In the genomic region with DNA sequence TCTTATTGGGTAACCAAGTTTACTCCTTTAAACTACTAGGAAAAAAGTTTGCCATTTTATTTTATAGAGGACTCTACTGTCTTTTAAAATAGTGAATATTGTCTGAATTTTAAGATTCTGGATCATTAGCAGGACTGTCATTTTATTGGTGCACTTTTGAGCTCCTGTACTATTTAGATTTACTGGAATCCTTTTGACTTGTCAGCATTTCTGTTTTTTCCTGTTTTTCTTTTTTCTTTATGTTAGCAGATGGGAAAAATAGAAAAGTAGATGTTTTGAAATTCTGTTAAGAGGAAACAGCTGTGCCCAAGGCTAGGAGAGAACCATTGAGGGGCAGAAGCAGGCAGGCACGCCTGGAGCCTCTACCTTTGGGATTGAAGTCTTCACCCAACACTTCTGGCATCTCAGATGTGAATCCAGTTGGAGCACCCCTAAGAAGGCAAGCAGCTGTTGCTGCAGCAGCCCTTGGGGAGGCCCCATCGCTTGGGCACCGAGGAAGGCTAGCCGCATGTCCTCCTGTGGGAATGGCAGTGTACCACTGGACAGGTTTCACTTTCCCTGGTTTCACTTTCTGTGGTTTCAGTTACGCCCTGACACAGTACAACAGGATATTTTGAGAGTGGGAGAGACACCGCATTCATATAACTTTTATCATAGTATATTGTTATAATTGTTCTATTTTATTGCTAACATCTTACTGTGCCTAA, we compare ENCODE assay signal across 10 cellular contexts. TPM values are rescaled to one million over a fixed set of nuclear protein-coding genes. Genes with fewer than 3 reads are reported as not detected.
DNase-seq lines count a peak whose midpoint lies in the region.
"Had no signal": no experiment of that assay in that cellular context is flagged by ENCODE, and none has a peak within 500 bp of the region (broad histone marks: within the 10 kb centered on the region; RNA-seq: fewer than 3 reads in every experiment).

No MANE protein-coding gene starts in this region.

- H3K27ac ChIP-seq in urinary bladder (ENCODE audit: low read depth): no peak overlapping the region
- H3K27ac ChIP-seq: 22Rv1 had no signal

- no peaks in the 10 kb centered on the region for H3K9me3 ChIP-seq in endocrine pancreas (ENCODE audit: control insufficient read depth, low read length)

- whole genome bisulfite sequencing in urinary bladder: 75% methylated on average over 6 of the region's 6 CpGs

- no peaks in the 10 kb centered on the region for H3K36me3 ChIP-seq in endocrine pancreas (ENCODE audit: control insufficient read depth, insufficient read depth, low read length)
- H3K36me3 ChIP-seq in urinary bladder (ENCODE audit: insufficient read depth): no peaks in the 10 kb centered on the region

- no peaks in the 10 kb centered on the region for H3K27me3 ChIP-seq in endocrine pancreas (ENCODE audit: control insufficient read depth, insufficient read depth, low read length)

- peak overlapping the region; percentile 19 for H3K9ac ChIP-seq in endocrine pancreas (ENCODE audit: control insufficient read depth, insufficient read depth, low read length)

- H3K4me1 ChIP-seq in endocrine pancreas (ENCODE audit: control insufficient read depth, insufficient read depth, low read length) (no peaks in the 10 kb centered on the region), urinary bladder (ENCODE audit: insufficient read depth) (no peaks in the 10 kb centered on the region)

- DNase-seq in DMS79 (lab: John Stamatoyannopoulos, UW): peak; percentile 9
- no peak for DNase-seq in DMS79 treated with DMSO at 0.1 percent for 48 hours (lab: John Stamatoyannopoulos, UW)
- DNase-seq in midbrain (lab: John Stamatoyannopoulos, UW): peak; percentile 19
- DNase-seq in stimulated activated CD4-positive, alpha-beta T cell treated with anti-CD3 and anti-CD28 coated beads, Interleukin-15, amount 100 ng/mL, for 24 hours: no peak
- no peak for DNase-seq in retina
- DNase-seq in activated CD4-positive, alpha-beta T cell treated with anti-CD3 and anti-CD28 coated beads, Interleukin-2, amount 50 U/mL, for 1 hour: no peak
- DNase-seq: mesendoderm had no signal

- H3K4me3 ChIP-seq in endocrine pancreas (ENCODE audit: control insufficient read depth, insufficient read depth, low read length) (peak overlapping the region; percentile 67), urinary bladder (ENCODE audit: low read depth, low read length) (peak overlapping the region; percentile 19)

RNA-seq across cellular contexts. Expression of a gene that starts 11.5 kb away (rescaled TPM):
- 99.1 TPM for total RNA-seq in urinary bladder
- polyA plus RNA-seq in urinary bladder: 22.6 TPM

RNA-seq across cellular contexts. Expression of a gene that starts 46.7 kb away (rescaled TPM):
- 244 TPM for total RNA-seq in urinary bladder
- polyA plus RNA-seq in urinary bladder: 110 TPM

Comparison
In these comparisons a context has a peak if more than half of its experiments do, and no peak if none do; other contexts are left out.
1. DNase-seq: peak in DMS79 (single experiment) and midbrain (single experiment); none in DMS79 treated with DMSO at 0.1 percent for 48 hours (single experiment), stimulated activated CD4-positive, alpha-beta T cell treated with anti-CD3 and anti-CD28 coated beads, Interleukin-15, amount 100 ng/mL, for 24 hours (single experiment), retina (single experiment) and activated CD4-positive, alpha-beta T cell treated with anti-CD3 and anti-CD28 coated beads, Interleukin-2, amount 50 U/mL, for 1 hour (single experiment).